8 cellular contexts compared by ENCODE assay signal in the genomic region with DNA sequence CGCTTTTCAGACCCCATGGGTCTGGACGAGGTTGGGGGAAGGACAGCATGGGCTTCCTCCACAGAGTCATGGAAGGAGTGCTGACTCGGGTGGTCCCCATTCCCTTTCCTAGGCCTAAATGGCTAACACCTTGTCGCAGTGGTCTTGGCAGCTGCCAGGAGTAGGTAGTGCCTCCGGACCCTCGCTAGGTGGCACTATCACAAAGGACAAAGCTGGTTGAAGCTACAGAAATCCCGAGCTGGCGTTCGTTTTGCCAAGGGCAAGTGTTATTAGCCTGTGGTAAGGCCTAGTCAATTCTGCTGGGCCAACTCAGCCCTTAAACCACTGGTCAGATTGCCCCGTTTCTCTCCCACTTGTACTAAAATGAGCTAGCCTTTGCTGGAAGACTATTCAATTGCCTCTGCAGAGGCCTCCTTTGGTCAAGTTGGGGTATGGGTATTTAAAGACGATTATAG. TPM values are rescaled to one million over a fixed set of nuclear protein-coding genes. Genes with fewer than 3 reads are reported as not detected.
DNase-seq lines count a peak whose midpoint lies in the region; ATAC-seq and TF ChIP-seq lines count a peak whose summit lies in the region.

No MANE protein-coding gene starts in this region.

- H3K4me3 ChIP-seq in GM06990 (replicated peaks; ENCODE audit: low read depth, low read length), result peak overlapping the region; percentile 87

- TF ChIP-seq CTCF in GM06990 (IDR thresholded peaks at IDR 0.05; ENCODE audit: insufficient read depth, low read length, poor library complexity, severe bottlenecking), result peak; percentile 88

- ATAC-seq in HG02884 (IDR thresholded peaks at IDR 0.05; ENCODE audit: unreplicated experiment) (peak; percentile 33), GM18868 (IDR thresholded peaks at IDR 0.05; ENCODE audit: unreplicated experiment) (no peak)

- DNase-seq in GM06990 (ENCODE audit: extremely low read depth, insufficient read length) (peak; percentile 77), NCI-H187 treated with DMSO at 0.1 percent for 48 hours (lab: John Stamatoyannopoulos, UW) (peak; percentile 76), T-helper 9 cell (peak; percentile 75), astrocyte of the hippocampus (ENCODE audit: low read depth, low spot score) (peak; percentile 96), hippocampal formation (lab: John Stamatoyannopoulos, UW) (peak; percentile 87 to 95), renal cortical epithelial cell (ENCODE audit: low read depth) (peak; percentile 85)

- no peaks in the 10 kb centered on the region for H3K27me3 ChIP-seq in GM06990 (replicated peaks; ENCODE audit: control insufficient read depth, insufficient read depth, low read length)

- peaks cover 12% of the 10 kb centered on the region for H3K36me3 ChIP-seq in GM06990 (ENCODE audit: control insufficient read depth, insufficient read depth, low read length)

RNA-seq across cellular contexts. Expression of a gene that starts 1.1 kb away (rescaled TPM):
- 19.1 and 41.2 TPM in 2 replicates for total RNA-seq in renal cortical epithelial cell

RNA-seq across cellular contexts. Expression of a gene that starts 8.1 kb away (rescaled TPM):
- total RNA-seq in renal cortical epithelial cell, result 0.17 and 0.55 TPM in 2 replicates

RNA-seq across cellular contexts. Expression of a gene that starts 48.5 kb away (rescaled TPM):
- total RNA-seq in renal cortical epithelial cell, result 69.3 and 142 TPM in 2 replicates

RNA-seq across cellular contexts. Expression of a gene that starts 57.3 kb away (rescaled TPM):
- 0.17 and 0.35 TPM in 2 replicates for total RNA-seq in renal cortical epithelial cell

RNA-seq across cellular contexts. Expression of a gene that starts 57.5 kb away (rescaled TPM):
- total RNA-seq in renal cortical epithelial cell, result 0.10 TPM in 1 of 2 replicates, not detected in the other
